ENCODE assay signal across 12 cellular contexts in the genomic region with DNA sequence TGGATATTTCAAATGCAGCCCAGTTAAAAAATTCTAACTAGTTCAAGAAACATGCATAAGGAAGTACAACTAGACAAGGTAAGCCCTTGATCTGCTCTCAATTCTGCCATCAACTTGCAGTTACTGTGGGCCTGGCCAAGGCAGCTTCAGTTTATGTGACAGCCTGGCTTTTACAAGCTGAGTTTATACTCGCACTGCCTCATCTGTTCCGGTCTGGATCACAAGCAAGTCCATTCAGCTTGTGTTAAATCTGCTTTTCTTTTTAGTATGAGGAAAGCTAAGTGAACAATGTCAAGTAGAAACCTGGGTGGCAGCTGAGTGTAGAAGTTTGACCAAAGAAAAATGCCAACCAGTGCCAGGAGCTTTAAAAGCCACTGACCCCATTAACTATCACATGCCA.
DNase-seq lines count a peak whose midpoint lies in the region; ATAC-seq and TF ChIP-seq lines count a peak whose summit lies in the region.
"Had no signal": no experiment of that assay in that cellular context is flagged by ENCODE, and none has a peak within 500 bp of the region (broad histone marks: within the 10 kb centered on the region; RNA-seq: fewer than 3 reads in every experiment).

No MANE protein-coding gene starts in this region.

- H3K36me3 Mint-ChIP-seq in mesothelial cell of epicardium, result peaks cover 8% of the 10 kb centered on the region

- no peak for TF ChIP-seq POLR2A in GM18505 (IDR thresholded peaks at IDR 0.05; ENCODE audit: borderline replicate concordance, extremely low read depth, insufficient read depth, insufficient read length)

- H3K27ac Mint-ChIP-seq in mesothelial cell of epicardium, result peak overlapping the region; percentile 83
- H3K27ac Mint-ChIP-seq: GM23338 had no signal

- peak overlapping the region; percentile 21 for H3K27ac ChIP-seq in substantia nigra (ENCODE audit: low read depth, low read length, poor library complexity, severe bottlenecking)
- H3K27ac ChIP-seq: brain microvascular endothelial cell, KMS-11 had no signal

- H3K4me3 ChIP-seq in epithelial cell of proximal tubule (ENCODE audit: low read depth, low read length), result no peak overlapping the region
- H3K4me3 ChIP-seq: GM23338 had no signal

- TF ChIP-seq CTCF in epithelial cell of proximal tubule (conservative IDR thresholded peaks at IDR 0.05; ENCODE audit: low read depth, low read length) (no peak), mesothelial cell of epicardium (IDR thresholded peaks at IDR 0.05; ENCODE audit: unreplicated experiment) (no peak)

- no peak for ATAC-seq in GM18505 (IDR thresholded peaks at IDR 0.05; ENCODE audit: unreplicated experiment)
- ATAC-seq: GM23338 had no signal

- in situ Hi-C loops in SK-MEL-5 (cut with HindIII; ENCODE audit: low pct_unique_long_range_greater_than_20kb, low sequenced_read_pairs), result no loop called here

- DNase-seq in SK-MEL-5 (ENCODE audit: low read depth, low spot score) (peak; percentile 6), epithelial cell of proximal tubule (ENCODE audit: low read depth) (peak; percentile 53), mesothelial cell of epicardium (ENCODE audit: low spot score in 2 of 2, unreplicated experiment in 2 of 2) (no peak), substantia nigra (lab: John Stamatoyannopoulos, UW) (peak in 16 of 49 donors; percentile 6 to 56 (median 19)), AG08395 (ENCODE audit: low spot score) (no peak), NAMALWA (ENCODE audit: low spot score) (no peak)
- DNase-seq: brain microvascular endothelial cell, glutamatergic neuron, NCI-H524 treated with DMSO at 0.1 percent for 48 hours had no signal

- H3K27me3 Mint-ChIP-seq in mesothelial cell of epicardium (ENCODE audit: low read depth), result no peaks in the 10 kb centered on the region

- no peaks in the 10 kb centered on the region for H3K9me3 Mint-ChIP-seq in mesothelial cell of epicardium
- H3K9me3 Mint-ChIP-seq: GM23338 had no signal

- peaks cover 4% of the 10 kb centered on the region for H3K4me1 Mint-ChIP-seq in mesothelial cell of epicardium
- H3K4me1 Mint-ChIP-seq: GM23338 had no signal

- H3K4me3 Mint-ChIP-seq in mesothelial cell of epicardium, result no peak overlapping the region
- H3K4me3 Mint-ChIP-seq: GM23338 had no signal

Comparison
In these comparisons a context has a peak if more than half of its experiments do, and no peak if none do; other contexts are left out.
1. DNase-seq: peak in SK-MEL-5 (single experiment) and epithelial cell of proximal tubule (single experiment); none in mesothelial cell of epicardium (0 of 2), AG08395 (single experiment) and NAMALWA (single experiment).